Comparison of ENCODE assay signal across 33 cellular contexts in genomic region chr22:22932512-22932941, GRCh38. TPM values are rescaled to one million over a fixed set of nuclear protein-coding genes. Genes with fewer than 3 reads are reported as not detected.
DNase-seq lines count a peak whose midpoint lies in the region; ATAC-seq, FAIRE-seq and TF ChIP-seq lines count a peak whose summit lies in the region.
"Had no signal": no experiment of that assay in that cellular context is flagged by ENCODE, and none has a peak within 500 bp of the region (broad histone marks: within the 10 kb centered on the region; RNA-seq: fewer than 3 reads in every experiment).

No MANE protein-coding gene starts in this region.

- TF ChIP-seq EP300 in K562 (IDR thresholded peaks at IDR 0.05; ENCODE audit: low read length) = no peak
- no peak for TF ChIP-seq EP300 in HepG2 (IDR thresholded peaks at IDR 0.05; ENCODE audit: low read depth in 2 of 2, low read length in 2 of 2)
- no peak for TF ChIP-seq EP300 in HepG2 (CRISPR knock-in tag; IDR thresholded peaks at IDR 0.05; ENCODE audit: borderline replicate concordance)

- H3K4me3 ChIP-seq in GM06990 (replicated peaks; ENCODE audit: low read depth, low read length) (peak overlapping the region; percentile 32), KMS-11 (IDR thresholded peaks at IDR 0.05; ENCODE audit: insufficient read depth, low read depth, low read length) (no peak overlapping the region), K562 (no peak overlapping the region), HepG2 (replicated peaks in 1 of 3; ENCODE audit: insufficient read depth in 1 of 3, low read depth in 2 of 3, low read length in 3 of 3) (no peak overlapping the region)
- H3K4me3 ChIP-seq: left lung, MG63, smooth muscle cell, vagina had no signal

- H3K4me1 ChIP-seq in KMS-11 (ENCODE audit: low read depth, poor library complexity, severe bottlenecking) (peaks cover 97% of the 10 kb centered on the region), K562 (replicated peaks in 1 of 2; ENCODE audit: control insufficient read depth in 2 of 2, insufficient read depth in 2 of 2, low read length in 2 of 2) (peaks cover 11 to 16% of the 10 kb centered on the region in 2 experiments), HepG2 (ENCODE audit: insufficient read depth, low read length) (no peaks in the 10 kb centered on the region)
- H3K4me1 ChIP-seq: vagina had no signal

- WGBS in K562 (ENCODE audit: insufficient coverage, low coverage, missing lambda C conversion rate) = 17% methylated on average over 6 of the region's 6 CpGs
- 0% methylated on average over 3 of the region's 6 CpGs for WGBS in HepG2 (ENCODE audit: low lambda C conversion rate)

- no peaks in the 10 kb centered on the region for H4K20me1 ChIP-seq in KMS-11 (ENCODE audit: insufficient read depth)
- H4K20me1 ChIP-seq in K562 (replicated peaks; ENCODE audit: control insufficient read depth, insufficient read depth, low read length) = peaks cover 75% of the 10 kb centered on the region
- no peaks in the 10 kb centered on the region for H4K20me1 ChIP-seq in HepG2 (ENCODE audit: insufficient read depth, low read length)

- no peak overlapping the region for H2AFZ ChIP-seq in KMS-11 (ENCODE audit: low read depth)
- H2AFZ ChIP-seq in K562 (ENCODE audit: low read depth, low read length) = no peak overlapping the region
- no peak overlapping the region for H2AFZ ChIP-seq in HepG2 (ENCODE audit: low read length)

- ATAC-seq in K562 (no peak), HepG2 (no peak)
- ATAC-seq in stimulated activated memory B cell treated with anti-CD40 and anti-IgM and Interleukin-4, amounts not matched to agents 10 μg/mL and 1 μg/mL and 100 μg/mL, for 72 hours = no peak
- ATAC-seq: left lung; right cardiac atrium; stimulated activated naive CD8-positive, alpha-beta T cell treated with anti-CD3 and anti-CD28 coated beads, Interleukin-15, amount 100 ng/mL, for 72 hours had no signal

- intact Hi-C loops in K562 (cut with micrococcal nuclease) (no loop called here), HepG2 (cut with micrococcal nuclease; ENCODE audit: unreplicated experiment) (no loop called here)

- H3K36me3 ChIP-seq in GM06990 (ENCODE audit: control insufficient read depth, insufficient read depth, low read length) = no peaks in the 10 kb centered on the region
- H3K36me3 ChIP-seq in KMS-11 (ENCODE audit: insufficient read depth) = no peaks in the 10 kb centered on the region
- no peaks in the 10 kb centered on the region for H3K36me3 ChIP-seq in K562 (ENCODE audit: control insufficient read depth, insufficient read depth, low read length)
- H3K36me3 ChIP-seq in HepG2 (replicated peaks in 1 of 2; ENCODE audit: control insufficient read depth in 1 of 2, insufficient read depth in 2 of 2, low read length in 2 of 2) = no peaks in the 10 kb centered on the region
- H3K36me3 ChIP-seq: left lung, MG63, vagina had no signal

- no peak for TF ChIP-seq POLR2A in K562 (conservative IDR thresholded peaks at IDR 0.05)
- TF ChIP-seq POLR2A in HepG2 (IDR thresholded peaks at IDR 0.05; ENCODE audit: insufficient read depth in 1 of 2, low read depth in 2 of 2, low read length in 2 of 2) = no peak

- H3K4me1 Mint-ChIP-seq in stimulated activated memory B cell treated with anti-CD40 and anti-IgM and Interleukin-4, amounts not matched to agents 10 μg/mL and 1 μg/mL and 100 μg/mL, for 72 hours = peaks cover 97% of the 10 kb centered on the region
- H3K4me1 Mint-ChIP-seq in activated naive CD8-positive, alpha-beta T cell treated with anti-CD3 and anti-CD28 coated beads for 36 hours = peaks cover 41% of the 10 kb centered on the region

- in situ Hi-C loops in K562 (cut with MboI) = loop anchor here (25.0 kb wide), 1 partner anchor 1330 kb away; the partner anchor contains the start of gene SPECC1L
- in situ Hi-C loops in HepG2 (cut with HindIII; ENCODE audit: extremely low pct_ligation_motif_present, low pct_unique_long_range_greater_than_20kb) = no loop called here

- H3K9me3 ChIP-seq in K562 (replicated peaks; ENCODE audit: control insufficient read depth, insufficient read depth, low read depth, low read length) (no peaks in the 10 kb centered on the region), HepG2 (ENCODE audit: low read length) (no peaks in the 10 kb centered on the region)
- H3K9me3 ChIP-seq: left lung, MG63, vagina had no signal

- TF ChIP-seq CTCF in GM06990 (IDR thresholded peaks at IDR 0.05; ENCODE audit: insufficient read depth, low read length, poor library complexity, severe bottlenecking) = no peak
- TF ChIP-seq CTCF in KMS-11 (conservative IDR thresholded peaks at IDR 0.05; ENCODE audit: low read depth, low read length) = no peak
- TF ChIP-seq CTCF in K562 (IDR thresholded peaks at IDR 0.05 in 2 of 3, conservative IDR thresholded peaks at IDR 0.05 in 1 of 3; ENCODE audit: insufficient read depth in 2 of 3, low read depth in 1 of 3, low read length in 3 of 3) = no peak
- TF ChIP-seq CTCF in HepG2 (CRISPR knock-in tag; IDR thresholded peaks at IDR 0.05) = no peak

- TF ChIP-seq RAD21 in K562 (CRISPR knock-in tag; conservative IDR thresholded peaks at IDR 0.05 in 1 of 2, IDR thresholded peaks at IDR 0.05 in 1 of 2) = no peak
- TF ChIP-seq RAD21 in HepG2 (CRISPR knock-in tag; IDR thresholded peaks at IDR 0.05) = no peak

- H3K27ac ChIP-seq in KMS-11 = peak overlapping the region; percentile 80
- H3K27ac ChIP-seq in K562 (ENCODE audit: extremely low read depth, low read depth, low read length) = no peak overlapping the region
- no peak overlapping the region for H3K27ac ChIP-seq in HepG2 (ENCODE audit: extremely low read length, insufficient read depth, low read length)
- H3K27ac ChIP-seq: left lung, vagina had no signal

- FAIRE-seq in K562 (lab: Jason Lieb, UNC) (no peak), HepG2 (lab: Jason Lieb, UNC) (no peak)
- FAIRE-seq: G401.6, HTR-8/SVneo, islet of Langerhans had no signal

- H3K4me2 ChIP-seq in KMS-11 = peak overlapping the region; percentile 75
- no peak overlapping the region for H3K4me2 ChIP-seq in K562 (ENCODE audit: insufficient read depth, low read length)
- no peak overlapping the region for H3K4me2 ChIP-seq in HepG2 (ENCODE audit: low read depth, low read length)
- H3K4me2 ChIP-seq: smooth muscle cell had no signal

- H3K79me2 ChIP-seq in KMS-11 (ENCODE audit: insufficient read depth, low read depth) (no peaks in the 10 kb centered on the region), K562 (ENCODE audit: control insufficient read depth, insufficient read depth, low read length) (no peaks in the 10 kb centered on the region), HepG2 (ENCODE audit: insufficient read depth, low read length) (no peaks in the 10 kb centered on the region)

- POLR2A ChIA-PET in K562 (lab: Yijun Ruan, JAX) (interaction anchor here (0.6 to 6.9 kb wide), 12 partner anchors 9 to 187 kb away, joined by 3 to 74 read pairs (median 4); no protein-coding TSS in a partner anchor), HepG2 (lab: Yijun Ruan, JAX) (no interaction called here)

- H3K9ac ChIP-seq in KMS-11 = peak overlapping the region; percentile 44; the same call in 1 of the 2 replicates
- H3K9ac ChIP-seq in K562 (ENCODE audit: insufficient read depth in 1 of 2, low read depth in 2 of 2, low read length in 2 of 2) = 0 out of 4 replicates have a peak overlapping the region, but pooled peaks of 1 of the 2 experiments have one; percentile 1
- no peak overlapping the region for H3K9ac ChIP-seq in HepG2 (ENCODE audit: insufficient read depth, low read depth, low read length)

- H3K4me3 Mint-ChIP-seq in stimulated activated memory B cell treated with anti-CD40 and anti-IgM and Interleukin-4, amounts not matched to agents 10 μg/mL and 1 μg/mL and 100 μg/mL, for 72 hours = no peak overlapping the region
- no peak overlapping the region for H3K4me3 Mint-ChIP-seq in activated naive CD8-positive, alpha-beta T cell treated with anti-CD3 and anti-CD28 coated beads for 36 hours
- H3K4me3 Mint-ChIP-seq: activated CD4-positive, alpha-beta memory T cell treated with anti-CD3 and anti-CD28 coated beads for 36 hours; endodermal cell; stimulated activated naive CD8-positive, alpha-beta T cell treated with anti-CD3 and anti-CD28 coated beads, Interleukin-15, amount 100 ng/mL, for 72 hours had no signal

- no peaks in the 10 kb centered on the region for H3K27me3 Mint-ChIP-seq in stimulated activated memory B cell treated with anti-CD40 and anti-IgM and Interleukin-4, amounts not matched to agents 10 μg/mL and 1 μg/mL and 100 μg/mL, for 72 hours
- no peaks in the 10 kb centered on the region for H3K27me3 Mint-ChIP-seq in activated naive CD8-positive, alpha-beta T cell treated with anti-CD3 and anti-CD28 coated beads for 36 hours

- no peaks in the 10 kb centered on the region for H3K36me3 Mint-ChIP-seq in stimulated activated memory B cell treated with anti-CD40 and anti-IgM and Interleukin-4, amounts not matched to agents 10 μg/mL and 1 μg/mL and 100 μg/mL, for 72 hours
- H3K36me3 Mint-ChIP-seq in activated naive CD8-positive, alpha-beta T cell treated with anti-CD3 and anti-CD28 coated beads for 36 hours = no peaks in the 10 kb centered on the region
- H3K36me3 Mint-ChIP-seq: activated CD4-positive, alpha-beta memory T cell treated with anti-CD3 and anti-CD28 coated beads for 36 hours had no signal

- no peaks in the 10 kb centered on the region for H3K27me3 ChIP-seq in GM06990 (replicated peaks; ENCODE audit: control insufficient read depth, insufficient read depth, low read length)
- H3K27me3 ChIP-seq in KMS-11 (ENCODE audit: insufficient read depth, low read depth) = no peaks in the 10 kb centered on the region
- peaks cover 6 to 30% of the 10 kb centered on the region in 2 experiments; a peak in 3 of 5 replicates for H3K27me3 ChIP-seq in K562 (ENCODE audit: control insufficient read depth in 2 of 2, insufficient read depth in 2 of 2, low read length in 2 of 2)
- peaks cover 8 to 31% of the 10 kb centered on the region in 2 experiments; a peak in 3 of 5 replicates for H3K27me3 ChIP-seq in HepG2 (ENCODE audit: control insufficient read depth in 1 of 2, insufficient read depth in 2 of 2, low read length in 2 of 2)
- H3K27me3 ChIP-seq: MG63, vagina had no signal

- CTCF ChIA-PET in K562 (lab: Yijun Ruan, JAX; ENCODE audit: low intra/inter-chr PET ratio) = no interaction called here
- CTCF ChIA-PET in HepG2 (lab: Yijun Ruan, JAX; ENCODE audit: low intra/inter-chr PET ratio, low total read pairs) = no interaction called here

- no peaks in the 10 kb centered on the region for H3K9me3 Mint-ChIP-seq in stimulated activated memory B cell treated with anti-CD40 and anti-IgM and Interleukin-4, amounts not matched to agents 10 μg/mL and 1 μg/mL and 100 μg/mL, for 72 hours
- H3K9me3 Mint-ChIP-seq in activated naive CD8-positive, alpha-beta T cell treated with anti-CD3 and anti-CD28 coated beads for 36 hours = no peaks in the 10 kb centered on the region
- H3K9me3 Mint-ChIP-seq: activated CD4-positive, alpha-beta memory T cell treated with anti-CD3 and anti-CD28 coated beads for 36 hours; endodermal cell; stimulated activated naive CD8-positive, alpha-beta T cell treated with anti-CD3 and anti-CD28 coated beads, Interleukin-15, amount 100 ng/mL, for 72 hours had no signal

- peak overlapping the region; percentile 83 for H3K27ac Mint-ChIP-seq in stimulated activated memory B cell treated with anti-CD40 and anti-IgM and Interleukin-4, amounts not matched to agents 10 μg/mL and 1 μg/mL and 100 μg/mL, for 72 hours
- H3K27ac Mint-ChIP-seq in activated naive CD8-positive, alpha-beta T cell treated with anti-CD3 and anti-CD28 coated beads for 36 hours = no peak overlapping the region
- H3K27ac Mint-ChIP-seq: activated CD4-positive, alpha-beta memory T cell treated with anti-CD3 and anti-CD28 coated beads for 36 hours; endodermal cell; stimulated activated naive CD8-positive, alpha-beta T cell treated with anti-CD3 and anti-CD28 coated beads, Interleukin-15, amount 100 ng/mL, for 72 hours had no signal

- BruUV-seq in K562 (replicated peaks; lab: Mats Ljungman, UMichigan) (no TSS peak), HepG2 (replicated peaks; lab: Mats Ljungman, UMichigan) (no TSS peak)

- DNase-seq in GM06990 (ENCODE audit: extremely low read depth, insufficient read length) = no peak
- DNase-seq in K562 (ENCODE audit: extremely low read depth in 1 of 4, low spot score in 3 of 4) = peak in 3 of 4 experiments; percentile 56 to 62 (median 58)
- no peak for DNase-seq in activated effector memory CD4-positive, alpha-beta T cell treated with Interleukin-2 at 50 U/mL for 16 hours
- no peak for DNase-seq in activated naive CD8-positive, alpha-beta T cell treated with anti-CD3 and anti-CD28 coated beads for 36 hours
- DNase-seq in HepG2 (ENCODE audit: low spot score) = no peak
- DNase-seq: activated CD4-positive, alpha-beta memory T cell treated with anti-CD3 and anti-CD28 coated beads for 36 hours; activated CD4-positive, CD25-positive, alpha-beta regulatory T cell treated with anti-CD3 and anti-CD28 coated beads, Interleukin-2, amount 50 U/mL, for 72 hours; activated naive CD4-positive, alpha-beta T cell treated with Interleukin-2 at 50 U/mL for 16 hours; C1 segment of cervical spinal cord; caudate nucleus; COR-L47; DMS53; endodermal cell; KG1; MG63; NCI-H1417; NCI-H2029 treated with DMSO at 0.1 percent for 48 hours; NCI-H226; right cardiac atrium; stimulated activated CD4-positive, alpha-beta T cell treated with anti-CD3 and anti-CD28 coated beads, Interleukin-2, amount 100 ng/mL, for 24 hours; stimulated activated naive CD8-positive, alpha-beta T cell treated with anti-CD3 and anti-CD28 coated beads, Interleukin-15, amount 100 ng/mL, for 72 hours; T-helper 1 cell had no signal

- peaks cover 23% of the 10 kb centered on the region for H3K9me1 ChIP-seq in K562 (ENCODE audit: control insufficient read depth, insufficient read depth, low read length)

RNA-seq across cellular contexts. Expression of gene IGLL5, which starts 44.9 kb away (rescaled TPM):
- not detected in 2 replicates for total RNA-seq in K562 (2011; cell fraction: chromatin; rRNA removed; ENCODE audit: low replicate concordance)
- total RNA-seq in K562 (2011; cell fraction: nucleolus; rRNA removed) = not detected in 2 replicates
- not detected in 2 replicates for total RNA-seq in K562 (2011; cell fraction: nucleoplasm; rRNA removed)
- total RNA-seq in K562 (2014; rRNA removed) = not detected in 2 replicates
- not detected in 2 replicates for total RNA-seq in K562 (2014; rRNA removed; fragmentation: Illumina TruSeq; extraction: Trizol)
- total RNA-seq in K562 (2015; rRNA removed; fragmentation: Illumina TruSeq; extraction: Trizol) = not detected in 2 replicates
- total RNA-seq in K562 (2021) = not detected in 2 replicates
- not detected in 2 replicates for polyA plus RNA-seq in K562 (2011; rRNA removed)
- not detected in 2 replicates for polyA plus RNA-seq in K562 (2011; cell fraction: cytosol; rRNA removed)
- polyA plus RNA-seq in K562 (2011; cell fraction: nucleus; rRNA removed) = not detected in 2 replicates
- not detected in 2 replicates for polyA plus RNA-seq in K562 (2012)
- not detected in 2 replicates for polyA plus RNA-seq in K562 (2014; fragmentation: Illumina TruSeq; extraction: Trizol)
- not detected for polyA plus RNA-seq in K562 (2014; fragmentation: Nextera tagmentation; extraction: Ambion mirVana)
- polyA plus RNA-seq in K562 (2014; rRNA removed) = not detected in 2 replicates
- polyA minus RNA-seq in K562 (2011; rRNA and poly(A)+ RNA removed) = not detected in 2 replicates
- polyA minus RNA-seq in K562 (2011; cell fraction: cytosol; rRNA and poly(A)+ RNA removed) = not detected in 2 replicates
- polyA minus RNA-seq in K562 (2011; cell fraction: nucleus; rRNA and poly(A)+ RNA removed) = not detected in 2 replicates
- under 1 TPM; 0.62 to 0.93 TPM for total RNA-seq in activated naive CD8-positive, alpha-beta T cell treated with anti-CD3 and anti-CD28 coated beads for 36 hours
- total RNA-seq in HepG2 (2016; rRNA removed; fragmentation: Illumina TruSeq; extraction: Trizol) = not detected in 2 replicates
- total RNA-seq in HepG2 (2016; cell fraction: cytosol; rRNA removed; fragmentation: Illumina TruSeq; extraction: Trizol; ENCODE audit: low read depth) = not detected in 2 replicates
- total RNA-seq in HepG2 (2016; cell fraction: insoluble cytoplasmic fraction; rRNA removed; fragmentation: Illumina TruSeq; extraction: Trizol) = not detected in 2 replicates
- not detected in 2 replicates for total RNA-seq in HepG2 (2016; cell fraction: membrane; rRNA removed; fragmentation: Illumina TruSeq; extraction: Trizol)
- total RNA-seq in HepG2 (2016; cell fraction: nucleus; rRNA removed; fragmentation: Illumina TruSeq; extraction: Trizol) = not detected in 2 replicates
- not detected in 2 replicates for polyA plus RNA-seq in HepG2 (2011; rRNA removed)
- not detected in 2 replicates for polyA plus RNA-seq in HepG2 (2011; cell fraction: cytosol; rRNA removed)
- polyA plus RNA-seq in HepG2 (2011; cell fraction: nucleus; rRNA removed) = not detected in 2 replicates
- not detected in 2 replicates for polyA plus RNA-seq in HepG2 (2012)
- polyA plus RNA-seq in HepG2 (2016; cell fraction: cytosol; fragmentation: Illumina TruSeq; extraction: Trizol; ENCODE audit: low read depth) = not detected in 2 replicates
- not detected in 2 replicates for polyA plus RNA-seq in HepG2 (2016; cell fraction: insoluble cytoplasmic fraction; fragmentation: Illumina TruSeq; extraction: Trizol; ENCODE audit: low read depth)
- not detected in 2 replicates for polyA plus RNA-seq in HepG2 (2016; cell fraction: membrane; fragmentation: Illumina TruSeq; extraction: Trizol; ENCODE audit: low read depth)
- not detected in 2 replicates for polyA plus RNA-seq in HepG2 (2016; cell fraction: nucleus; fragmentation: Illumina TruSeq; extraction: Trizol; ENCODE audit: insufficient read depth, low read depth)
- not detected in 2 replicates for polyA minus RNA-seq in HepG2 (2011; rRNA and poly(A)+ RNA removed; ENCODE audit: low replicate concordance)
- polyA minus RNA-seq in HepG2 (2011; cell fraction: cytosol; rRNA and poly(A)+ RNA removed) = not detected in 2 replicates
- polyA minus RNA-seq in HepG2 (2011; cell fraction: nucleus; rRNA and poly(A)+ RNA removed) = not detected in 2 replicates
- total RNA-seq: activated CD4-positive, alpha-beta memory T cell treated with anti-CD3 and anti-CD28 coated beads for 36 hours; endodermal cell; H7; mesenteric fat pad; myocyte; smooth muscle cell had no signal
- polyA plus RNA-seq: right cardiac atrium, smooth muscle cell had no signal

Comparison
In these comparisons a context has a peak if more than half of its experiments do, and no peak if none do; other contexts are left out.
1. DNase-seq: peak in K562 (3 of 4); none in GM06990 (single experiment), activated effector memory CD4-positive, alpha-beta T cell treated with Interleukin-2 at 50 U/mL for 16 hours (single experiment), activated naive CD8-positive, alpha-beta T cell treated with anti-CD3 and anti-CD28 coated beads for 36 hours (single experiment) and HepG2 (single experiment).